Comparison of ENCODE assay signal across 15 cellular contexts in genomic region chr5:142813208-142813607, GRCh38. TPM values are rescaled to one million over a fixed set of nuclear protein-coding genes. Genes with fewer than 3 reads are reported as not detected.
DNase-seq lines count a peak whose midpoint lies in the region; ATAC-seq and TF ChIP-seq lines count a peak whose summit lies in the region.
"Had no signal": no experiment of that assay in that cellular context is flagged by ENCODE, and none has a peak within 500 bp of the region (broad histone marks: within the 10 kb centered on the region; RNA-seq: fewer than 3 reads in every experiment).

No MANE protein-coding gene starts in this region.

- CTCF ChIA-PET in WTC11 (lab: Charles Lee) = no interaction called here

- intact Hi-C loops in left ventricle myocardium inferior (cut with micrococcal nuclease) = loop anchor here (5.0 kb wide), 1 partner anchor 41 kb away; the partner anchor contains the start of gene ARHGAP26
- intact Hi-C loops in transverse colon (cut with DNase I; ENCODE audit: low total_unique reads) = no loop called here

- H3K27ac Mint-ChIP-seq in WTC11 = 0 out of 2 replicates have a peak overlapping the region, but pooled peaks have one; percentile 78

- H3K27ac ChIP-seq in left ventricle myocardium inferior (replicated peaks) (peak overlapping the region; percentile 83), parathyroid adenoma (peak overlapping the region; percentile 84), transverse colon (peak overlapping the region; percentile 39 to 50 (median 47)), gastroesophageal sphincter (peak overlapping the region in 2 of 4 donors; percentile 47 to 56)

- no peaks in the 10 kb centered on the region for H3K9me3 ChIP-seq in left ventricle myocardium inferior (replicated peaks)
- no peaks in the 10 kb centered on the region for H3K9me3 ChIP-seq in parathyroid adenoma (ENCODE audit: control insufficient read depth, low read length)
- H3K9me3 ChIP-seq in transverse colon = no peaks in the 10 kb centered on the region
- no peaks in the 10 kb centered on the region for H3K9me3 ChIP-seq in gastroesophageal sphincter
- H3K9me3 ChIP-seq: HAP-1 had no signal

- H2AFZ ChIP-seq in parathyroid adenoma = no peak overlapping the region

- H3K4me3 ChIP-seq in left ventricle myocardium inferior = no peak overlapping the region
- no peak overlapping the region for H3K4me3 ChIP-seq in parathyroid adenoma (ENCODE audit: low read depth, low read length)
- no peak overlapping the region for H3K4me3 ChIP-seq in transverse colon
- H3K4me3 ChIP-seq in gastroesophageal sphincter = no peak overlapping the region
- H3K4me3 ChIP-seq: HAP-1 had no signal

- H3K36me3 ChIP-seq in left ventricle myocardium inferior (no peaks in the 10 kb centered on the region), parathyroid adenoma (ENCODE audit: control insufficient read depth, insufficient read depth, low read length) (no peaks in the 10 kb centered on the region), transverse colon (no peaks in the 10 kb centered on the region), gastroesophageal sphincter (no peaks in the 10 kb centered on the region)
- H3K36me3 ChIP-seq: HAP-1 had no signal

- H3K27me3 Mint-ChIP-seq in WTC11 (ENCODE audit: low read depth) = no peaks in the 10 kb centered on the region
- H3K27me3 Mint-ChIP-seq: IgD-negative memory B cell had no signal

- no peak overlapping the region for H3K9ac ChIP-seq in parathyroid adenoma

- peaks cover 100% of the 10 kb centered on the region for H3K4me1 ChIP-seq in left ventricle myocardium inferior
- H3K4me1 ChIP-seq in parathyroid adenoma = peaks cover 3% of the 10 kb centered on the region
- H3K4me1 ChIP-seq in transverse colon = peaks cover 22 to 62% (median 33%) of the 10 kb centered on the region in 4 donors
- H3K4me1 ChIP-seq in gastroesophageal sphincter = peaks cover 5 to 85% (median 34%) of the 10 kb centered on the region in 3 donors
- H3K4me1 ChIP-seq: HAP-1 had no signal

- in situ Hi-C loops in transverse colon (cut with MboI; ENCODE audit: low pct_ligation_motif_present in 1 of 4, low pct_unique_long_range_greater_than_20kb in 1 of 4, low sequenced_read_pairs in 3 of 4) = no loop called here

- no peak for ATAC-seq in WTC11
- no peak for ATAC-seq in gastroesophageal sphincter
- ATAC-seq in HG03095 (IDR thresholded peaks at IDR 0.05; ENCODE audit: unreplicated experiment) = no peak

- TF ChIP-seq EP300 in transverse colon (IDR thresholded peaks at IDR 0.05; ENCODE audit: low read depth) (no peak), gastroesophageal sphincter (IDR thresholded peaks at IDR 0.05) (no peak)

- POLR2A ChIA-PET in WTC11 (lab: Charles Lee) = no interaction called here

- H3K4me3 Mint-ChIP-seq in WTC11 = no peak overlapping the region
- H3K4me3 Mint-ChIP-seq: IgD-negative memory B cell had no signal

- DNase-seq in WTC11 (ENCODE audit: low spot score) (no peak), left ventricle myocardium inferior (no peak), transverse colon (no peak), midbrain (lab: John Stamatoyannopoulos, UW) (no peak)
- DNase-seq: DMS153, EL, NCI-H1417 treated with DMSO at 0.1 percent for 48 hours, NCI-H2029 treated with DMSO at 0.1 percent for 48 hours, NCI-H524, SIG-M5 had no signal

- TF ChIP-seq CTCF in WTC11 (IDR thresholded peaks at IDR 0.05) (no peak), left ventricle myocardium inferior (IDR thresholded peaks at IDR 0.05; ENCODE audit: borderline replicate concordance) (no peak), parathyroid adenoma (IDR thresholded peaks at IDR 0.05) (no peak), transverse colon (IDR thresholded peaks at IDR 0.05) (no peak), gastroesophageal sphincter (IDR thresholded peaks at IDR 0.05) (no peak)

- H3K79me2 ChIP-seq in parathyroid adenoma = peaks cover 10% of the 10 kb centered on the region

- H3K4me1 Mint-ChIP-seq in WTC11 = peaks cover 32% of the 10 kb centered on the region

- TF ChIP-seq POLR2A in transverse colon (IDR thresholded peaks at IDR 0.05) = no peak
- no peak for TF ChIP-seq POLR2A in gastroesophageal sphincter (IDR thresholded peaks at IDR 0.05)

- 93 to 100% methylated on average over 1 to 3 of the region's 3 CpGs for WGBS in transverse colon (ENCODE audit: low coverage in 1 of 2), 2 donors
- WGBS in gastroesophageal sphincter (ENCODE audit: low coverage in 1 of 2), 2 donors = 97% methylated on average over 3 of the region's 3 CpGs; no CpG with 5 or more reads in 1 of the 2 donors

- H3K9me3 Mint-ChIP-seq in WTC11 = no peaks in the 10 kb centered on the region
- H3K9me3 Mint-ChIP-seq: IgD-negative memory B cell had no signal

- H3K27me3 ChIP-seq in left ventricle myocardium inferior (ENCODE audit: low read depth) (no peaks in the 10 kb centered on the region), parathyroid adenoma (ENCODE audit: control insufficient read depth, insufficient read depth, low read length) (no peaks in the 10 kb centered on the region), transverse colon (no peaks in the 10 kb centered on the region), gastroesophageal sphincter (no peaks in the 10 kb centered on the region)

- H3K36me3 Mint-ChIP-seq in WTC11 = no peaks in the 10 kb centered on the region; the same call in 1 of the 2 replicates

- no peak overlapping the region for H3K4me2 ChIP-seq in parathyroid adenoma (ENCODE audit: low read length)

TF ChIP-seq in WTC11, 78 proteins besides CTCF, POLR2A, EP300 and RAD21 (continues in another document):
- TF ChIP-seq ZNF138 (CRISPR knock-in tag; conservative IDR thresholded peaks at IDR 0.05) (no peak), AR (CRISPR knock-in tag; IDR thresholded peaks at IDR 0.05) (no peak), HMGXB4 (CRISPR knock-in tag; IDR thresholded peaks at IDR 0.05) (no peak), ZNF317 (CRISPR knock-in tag; IDR thresholded peaks at IDR 0.05; ENCODE audit: borderline replicate concordance, low read depth) (no peak), ESRRA (CRISPR knock-in tag; IDR thresholded peaks at IDR 0.05; ENCODE audit: borderline replicate concordance) (no peak), ZNF281 (CRISPR knock-in tag; IDR thresholded peaks at IDR 0.05) (no peak)

RNA-seq across cellular contexts. Expression of gene ARHGAP26, which starts 43.0 kb away (rescaled TPM):
- total RNA-seq in WTC11 (2021) (19.1 to 22.3 TPM (median 21.8 TPM) in 3 replicates), left ventricle myocardium inferior (35.7 TPM), transverse colon (10 to 100 TPM; 61.0 to 76.7 (median 61.2) TPM), gastroesophageal sphincter (10 to 100 TPM; 15.2 to 41.7 (median 31.7) TPM)
